ENCODE assay signal across 16 cellular contexts in genomic region chr6:89022747-89023289, GRCh38. TPM values are rescaled to one million over a fixed set of nuclear protein-coding genes. Genes with fewer than 3 reads are reported as not detected.
DNase-seq lines count a peak whose midpoint lies in the region; ATAC-seq, FAIRE-seq and TF ChIP-seq lines count a peak whose summit lies in the region.
"Had no signal": no experiment of that assay in that cellular context is flagged by ENCODE, and none has a peak within 500 bp of the region (broad histone marks: within the 10 kb centered on the region; RNA-seq: fewer than 3 reads in every experiment).

No MANE protein-coding gene starts in this region.

- peak overlapping the region; percentile 42; the same call in 1 of the 2 replicates for H3K27ac ChIP-seq in SK-N-MC
- H3K27ac ChIP-seq: SJSA1 had no signal

- H3K9ac ChIP-seq in SK-N-MC (ENCODE audit: insufficient read length) = peak overlapping the region; percentile 2

- H3K36me3 ChIP-seq in SK-N-MC (ENCODE audit: insufficient read depth, low read length) = no peaks in the 10 kb centered on the region
- H3K36me3 ChIP-seq: SJSA1 had no signal

- no peak for TF ChIP-seq POLR2A in H54 (IDR thresholded peaks at IDR 0.05; ENCODE audit: low read depth, low read length)

- DNase-seq in AG09319 (ENCODE audit: extremely low read depth, low read depth) (peak; percentile 2), SK-N-MC (ENCODE audit: low read depth, low spot score) (no peak), fibroblast of mammary gland (ENCODE audit: low read depth) (peak; percentile 96), omental fat pad (ENCODE audit: low spot score) (no peak), NCI-H1417 (lab: John Stamatoyannopoulos, UW) (no peak), DMS79 treated with DMSO at 0.1 percent for 48 hours (lab: John Stamatoyannopoulos, UW) (no peak), H54 (ENCODE audit: insufficient read length, low spot score) (no peak)
- DNase-seq in stimulated activated naive CD4-positive, alpha-beta T cell treated with Interleukin-2 at 50 U/mL for 16 hours (lab: John Stamatoyannopoulos, UW) = no peak
- DNase-seq: activated CD4-positive, alpha-beta T cell treated with anti-CD3 and anti-CD28 coated beads, Interleukin-2, amount 50 U/mL, for 1 hour; CD4-positive, alpha-beta memory T cell; erythroblast; mesendoderm; stimulated activated naive CD8-positive, alpha-beta T cell treated with anti-CD3 and anti-CD28 coated beads, Interleukin-15, amount 100 ng/mL, for 72 hours had no signal

- H3K9me3 ChIP-seq in SK-N-MC (ENCODE audit: low read depth, low read length) = no peaks in the 10 kb centered on the region
- H3K9me3 ChIP-seq: SJSA1 had no signal

- H3K4me3 ChIP-seq in SK-N-MC (peak overlapping the region; percentile 4; the same call in 1 of the 2 replicates), fibroblast of mammary gland (ENCODE audit: control insufficient read depth, low read depth, low read length) (no peak overlapping the region)
- H3K4me3 ChIP-seq: SJSA1 had no signal

- TF ChIP-seq CTCF in AG09319 (IDR thresholded peaks at IDR 0.05; ENCODE audit: low read depth, low read length) (no peak), fibroblast of mammary gland (conservative IDR thresholded peaks at IDR 0.05; ENCODE audit: control insufficient read depth, insufficient read depth, low read depth, low read length) (no peak), omental fat pad (IDR thresholded peaks at IDR 0.05) (no peak)

- no peak for FAIRE-seq in H54 (lab: Jason Lieb, UNC)
- FAIRE-seq: GM12891 had no signal

- peak; percentile 70 for ATAC-seq in omental fat pad (ENCODE audit: low FRiP score)
- ATAC-seq: activated naive CD4-positive, alpha-beta T cell treated with anti-CD3 and anti-CD28 coated beads, Interleukin-2, amount 50 U/mL, for 72 hours; stimulated activated naive CD8-positive, alpha-beta T cell treated with anti-CD3 and anti-CD28 coated beads, Interleukin-15, amount 100 ng/mL, for 72 hours had no signal

RNA-seq across cellular contexts. Expression of gene PNRC1, which starts 57.7 kb away (rescaled TPM):
- total RNA-seq in omental fat pad = 100 to 1,000 TPM; 179 to 395 (median 279) TPM

RNA-seq across cellular contexts. Expression of gene RNGTT, which starts 59.4 kb away (rescaled TPM):
- total RNA-seq in omental fat pad = 10 to 100 TPM; 12.6 to 21.7 (median 17.7) TPM

Comparison
In these comparisons a context has a peak if more than half of its experiments do, and no peak if none do; other contexts are left out.
1. DNase-seq: peak in AG09319 (single experiment) and fibroblast of mammary gland (single experiment); none in SK-N-MC (single experiment), omental fat pad (single experiment), NCI-H1417 (0 of 3), stimulated activated naive CD4-positive, alpha-beta T cell treated with Interleukin-2 at 50 U/mL for 16 hours (single experiment), DMS79 treated with DMSO at 0.1 percent for 48 hours (single experiment) and H54 (single experiment).